ENCODE assay signal across 8 cellular contexts in the genomic region with DNA sequence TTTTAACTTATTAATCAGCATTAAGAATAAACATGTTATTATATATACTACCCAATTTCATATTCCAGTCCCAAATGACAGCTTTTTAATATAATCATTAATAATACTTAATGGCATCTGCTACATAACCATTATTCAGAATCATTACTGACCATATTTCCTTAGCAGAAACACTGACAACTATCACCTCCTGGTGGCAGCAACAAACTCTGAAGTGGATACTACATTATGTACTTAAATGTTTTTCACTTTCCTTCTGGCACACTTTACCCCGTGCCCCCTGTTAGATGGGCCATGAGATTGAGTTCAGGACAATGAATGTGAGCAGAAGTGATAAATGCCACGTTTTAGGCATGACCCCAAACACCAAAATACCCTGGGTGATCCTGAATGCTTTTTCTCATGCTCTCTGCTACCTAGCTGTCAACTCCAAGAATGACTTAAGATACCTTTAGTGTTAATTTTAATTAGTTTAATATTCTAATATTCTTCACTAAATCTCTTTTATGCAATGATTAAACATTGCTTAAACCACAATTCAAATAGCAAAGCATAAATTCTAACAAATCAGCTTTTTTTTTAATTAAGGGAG.
DNase-seq lines count a peak whose midpoint lies in the region; ATAC-seq, FAIRE-seq and TF ChIP-seq lines count a peak whose summit lies in the region.

No MANE protein-coding gene starts in this region.

- ATAC-seq in GM21526 (IDR thresholded peaks at IDR 0.05; ENCODE audit: low FRiP score, unreplicated experiment) (peak; percentile 76), GM21737 (IDR thresholded peaks at IDR 0.05; ENCODE audit: unreplicated experiment) (no peak), GM19455 (IDR thresholded peaks at IDR 0.05; ENCODE audit: unreplicated experiment) (no peak)

- H3K36me3 ChIP-seq in bronchial epithelial cell (ENCODE audit: control insufficient read depth, insufficient read depth, low read length) = peaks cover 1% of the 10 kb centered on the region

- no peak for FAIRE-seq in bronchial epithelial cell (lab: Jason Lieb, UNC)

- H3K4me3 ChIP-seq in bronchial epithelial cell (ENCODE audit: low read depth, low read length) (no peak overlapping the region), retinal pigment epithelial cell (ENCODE audit: low read length) (no peak overlapping the region)

- peak; percentile 44 for DNase-seq in EH (ENCODE audit: low read depth)
- peak; percentile 28 for DNase-seq in M059J (ENCODE audit: low read depth)
- DNase-seq in bronchial epithelial cell (ENCODE audit: low read depth) = peak; percentile 40
- peak; percentile 13 for DNase-seq in retinal pigment epithelial cell (ENCODE audit: low read depth)
- no peak for DNase-seq in medulla oblongata (ENCODE audit: extremely low spot score)

- TF ChIP-seq CTCF in bronchial epithelial cell (IDR thresholded peaks at IDR 0.05; ENCODE audit: insufficient read depth, low read length, severe bottlenecking) = peak; percentile 35
- peak; percentile 70 for TF ChIP-seq CTCF in retinal pigment epithelial cell (conservative IDR thresholded peaks at IDR 0.05; ENCODE audit: low read depth, low read length)

- no peaks in the 10 kb centered on the region for H3K27me3 ChIP-seq in bronchial epithelial cell (ENCODE audit: control insufficient read depth, insufficient read depth, low read length)
